ENCODE assay signal across 1 cellular context in the genomic region with DNA sequence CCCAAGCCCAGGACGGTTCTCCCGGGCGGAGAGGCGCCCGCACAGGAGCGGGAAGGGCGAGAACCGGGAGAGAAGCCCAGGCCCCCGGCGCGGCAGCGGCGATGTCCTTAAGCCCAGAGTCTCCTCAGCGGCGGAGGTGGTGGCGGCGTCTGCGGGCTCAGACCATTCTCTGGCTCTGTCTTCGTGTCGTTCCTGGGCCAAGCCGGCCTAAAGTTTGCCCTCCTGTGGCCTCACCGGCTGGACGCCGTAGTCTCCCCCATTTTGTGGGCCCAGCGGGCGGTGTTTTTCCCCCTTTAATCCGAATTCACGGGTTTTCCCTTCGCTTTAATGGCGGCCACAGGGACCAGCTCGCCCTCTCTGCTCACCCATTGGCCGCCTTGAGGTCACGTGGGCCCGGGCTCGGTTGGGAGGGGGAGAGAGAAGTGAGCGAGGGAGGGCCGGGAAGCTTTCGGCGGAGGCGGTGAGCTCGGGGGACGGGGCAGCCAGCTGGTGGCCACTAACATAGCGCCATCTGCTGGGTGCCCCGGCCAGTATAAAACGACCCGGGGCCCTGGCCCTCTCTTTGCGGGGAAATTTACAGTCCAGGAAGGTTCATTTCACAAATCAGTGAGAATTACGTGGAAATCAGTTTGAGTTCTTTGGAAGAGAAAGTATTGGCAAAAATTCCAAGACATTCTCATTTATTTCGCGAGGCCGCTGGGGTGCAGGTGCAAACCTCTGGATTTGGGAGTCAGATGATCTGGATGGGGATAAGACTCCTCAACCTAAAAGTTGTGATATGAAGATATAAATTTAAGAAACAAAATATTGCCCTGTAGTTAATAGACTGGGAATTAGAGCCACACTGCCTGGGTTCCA.
TF ChIP-seq lines count a peak whose summit lies in the region.

No MANE protein-coding gene starts in this region.

TF ChIP-seq in HepG2, 621 proteins besides CTCF, POLR2A, EP300 and RAD21 (continued from another document and continues in another):
- TF ChIP-seq ZNF335 (CRISPR knock-in tag; IDR thresholded peaks at IDR 0.05): peak; percentile 50; the same call in 1 of the 2 replicates
- 0 out of 2 replicates have a peak, but pooled peaks have one; percentile 59 for TF ChIP-seq KLF12 (CRISPR knock-in tag; IDR thresholded peaks at IDR 0.05; ENCODE audit: borderline replicate concordance)
- TF ChIP-seq, protein P1, sequence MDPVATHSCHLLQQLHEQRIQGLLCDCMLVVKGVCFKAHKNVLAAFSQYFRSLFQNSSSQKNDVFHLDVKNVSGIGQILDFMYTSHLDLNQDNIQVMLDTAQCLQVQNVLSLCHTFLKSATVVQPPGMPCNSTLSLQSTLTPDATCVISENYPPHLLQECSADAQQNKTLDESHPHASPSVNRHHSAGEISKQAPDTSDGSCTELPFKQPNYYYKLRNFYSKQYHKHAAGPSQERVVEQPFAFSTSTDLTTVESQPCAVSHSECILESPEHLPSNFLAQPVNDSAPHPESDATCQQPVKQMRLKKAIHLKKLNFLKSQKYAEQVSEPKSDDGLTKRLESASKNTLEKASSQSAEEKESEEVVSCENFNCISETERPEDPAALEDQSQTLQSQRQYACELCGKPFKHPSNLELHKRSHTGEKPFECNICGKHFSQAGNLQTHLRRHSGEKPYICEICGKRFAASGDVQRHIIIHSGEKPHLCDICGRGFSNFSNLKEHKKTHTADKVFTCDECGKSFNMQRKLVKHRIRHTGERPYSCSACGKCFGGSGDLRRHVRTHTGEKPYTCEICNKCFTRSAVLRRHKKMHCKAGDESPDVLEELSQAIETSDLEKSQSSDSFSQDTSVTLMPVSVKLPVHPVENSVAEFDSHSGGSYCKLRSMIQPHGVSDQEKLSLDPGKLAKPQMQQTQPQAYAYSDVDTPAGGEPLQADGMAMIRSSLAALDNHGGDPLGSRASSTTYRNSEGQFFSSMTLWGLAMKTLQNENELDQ (CRISPR knock-in tag; IDR thresholded peaks at IDR 0.05; ENCODE audit: borderline replicate concordance): no peak
- peak; percentile 34 for TF ChIP-seq ZNF781 (CRISPR knock-in tag; IDR thresholded peaks at IDR 0.05; ENCODE audit: borderline replicate concordance, not compliant biosample characterization)
- no peak for TF ChIP-seq ZNF879 (CRISPR knock-in tag; IDR thresholded peaks at IDR 0.05)
- TF ChIP-seq, protein P2, sequence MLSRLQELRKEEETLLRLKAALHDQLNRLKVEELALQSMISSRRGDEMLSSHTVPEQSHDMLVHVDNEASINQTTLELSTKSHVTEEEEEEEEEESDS (CRISPR knock-in tag; IDR thresholded peaks at IDR 0.05; ENCODE audit: borderline replicate concordance): no peak; the same call in 1 of the 2 replicates
- TF ChIP-seq, protein P3, sequence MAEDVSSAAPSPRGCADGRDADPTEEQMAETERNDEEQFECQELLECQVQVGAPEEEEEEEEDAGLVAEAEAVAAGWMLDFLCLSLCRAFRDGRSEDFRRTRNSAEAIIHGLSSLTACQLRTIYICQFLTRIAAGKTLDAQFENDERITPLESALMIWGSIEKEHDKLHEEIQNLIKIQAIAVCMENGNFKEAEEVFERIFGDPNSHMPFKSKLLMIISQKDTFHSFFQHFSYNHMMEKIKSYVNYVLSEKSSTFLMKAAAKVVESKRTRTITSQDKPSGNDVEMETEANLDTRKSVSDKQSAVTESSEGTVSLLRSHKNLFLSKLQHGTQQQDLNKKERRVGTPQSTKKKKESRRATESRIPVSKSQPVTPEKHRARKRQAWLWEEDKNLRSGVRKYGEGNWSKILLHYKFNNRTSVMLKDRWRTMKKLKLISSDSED (CRISPR knock-in tag; IDR thresholded peaks at IDR 0.05): no peak
- TF ChIP-seq, protein P4, sequence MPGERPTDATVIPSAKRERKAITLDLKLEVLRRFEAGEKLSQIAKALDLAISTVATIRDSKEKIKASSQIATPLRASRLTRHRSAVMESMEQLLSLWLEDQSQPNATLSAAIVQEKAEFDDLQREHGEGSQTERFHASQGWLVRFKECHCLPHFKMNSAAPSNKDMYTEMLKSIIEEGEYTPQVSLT (CRISPR knock-in tag; IDR thresholded peaks at IDR 0.05; ENCODE audit: borderline replicate concordance, low read depth): no peak
- TF ChIP-seq, protein P5, sequence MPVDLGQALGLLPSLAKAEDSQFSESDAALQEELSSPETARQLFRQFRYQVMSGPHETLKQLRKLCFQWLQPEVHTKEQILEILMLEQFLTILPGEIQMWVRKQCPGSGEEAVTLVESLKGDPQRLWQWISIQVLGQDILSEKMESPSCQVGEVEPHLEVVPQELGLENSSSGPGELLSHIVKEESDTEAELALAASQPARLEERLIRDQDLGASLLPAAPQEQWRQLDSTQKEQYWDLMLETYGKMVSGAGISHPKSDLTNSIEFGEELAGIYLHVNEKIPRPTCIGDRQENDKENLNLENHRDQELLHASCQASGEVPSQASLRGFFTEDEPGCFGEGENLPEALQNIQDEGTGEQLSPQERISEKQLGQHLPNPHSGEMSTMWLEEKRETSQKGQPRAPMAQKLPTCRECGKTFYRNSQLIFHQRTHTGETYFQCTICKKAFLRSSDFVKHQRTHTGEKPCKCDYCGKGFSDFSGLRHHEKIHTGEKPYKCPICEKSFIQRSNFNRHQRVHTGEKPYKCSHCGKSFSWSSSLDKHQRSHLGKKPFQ (CRISPR knock-in tag; IDR thresholded peaks at IDR 0.05; ENCODE audit: insufficient replicate concordance): no peak
- TF ChIP-seq FOSL2 (CRISPR knock-in tag; IDR thresholded peaks at IDR 0.05): no peak; the same call in 1 of the 2 replicates
- TF ChIP-seq, protein P6, sequence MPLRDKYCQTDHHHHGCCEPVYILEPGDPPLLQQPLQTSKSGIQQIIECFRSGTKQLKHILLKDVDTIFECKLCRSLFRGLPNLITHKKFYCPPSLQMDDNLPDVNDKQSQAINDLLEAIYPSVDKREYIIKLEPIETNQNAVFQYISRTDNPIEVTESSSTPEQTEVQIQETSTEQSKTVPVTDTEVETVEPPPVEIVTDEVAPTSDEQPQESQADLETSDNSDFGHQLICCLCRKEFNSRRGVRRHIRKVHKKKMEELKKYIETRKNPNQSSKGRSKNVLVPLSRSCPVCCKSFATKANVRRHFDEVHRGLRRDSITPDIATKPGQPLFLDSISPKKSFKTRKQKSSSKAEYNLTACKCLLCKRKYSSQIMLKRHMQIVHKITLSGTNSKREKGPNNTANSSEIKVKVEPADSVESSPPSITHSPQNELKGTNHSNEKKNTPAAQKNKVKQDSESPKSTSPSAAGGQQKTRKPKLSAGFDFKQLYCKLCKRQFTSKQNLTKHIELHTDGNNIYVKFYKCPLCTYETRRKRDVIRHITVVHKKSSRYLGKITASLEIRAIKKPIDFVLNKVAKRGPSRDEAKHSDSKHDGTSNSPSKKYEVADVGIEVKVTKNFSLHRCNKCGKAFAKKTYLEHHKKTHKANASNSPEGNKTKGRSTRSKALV (CRISPR knock-in tag; IDR thresholded peaks at IDR 0.05): 0 out of 2 replicates have a peak, but pooled peaks have one; percentile 11
- peak; percentile 87; the same call in 1 of the 2 replicates for TF ChIP-seq ZNF746 (CRISPR knock-in tag; IDR thresholded peaks at IDR 0.05)
- no peak for TF ChIP-seq ADNP (CRISPR knock-in tag; IDR thresholded peaks at IDR 0.05)
- no peak for TF ChIP-seq ZMYM2 (CRISPR knock-in tag; IDR thresholded peaks at IDR 0.05)
- 0 out of 2 replicates have a peak, but pooled peaks have one; percentile 67 for TF ChIP-seq ZNF775 (CRISPR knock-in tag; IDR thresholded peaks at IDR 0.05; ENCODE audit: borderline replicate concordance)
- peak; percentile 92 for TF ChIP-seq ZNF563 (CRISPR knock-in tag; IDR thresholded peaks at IDR 0.05)
- TF ChIP-seq ELF4 (CRISPR knock-in tag; IDR thresholded peaks at IDR 0.05; ENCODE audit: borderline replicate concordance): no peak
- TF ChIP-seq THAP11 (CRISPR knock-in tag; IDR thresholded peaks at IDR 0.05): peak; percentile 45; the same call in 1 of the 2 replicates
- no peak for TF ChIP-seq NCOR1 (IDR thresholded peaks at IDR 0.05; ENCODE audit: borderline replicate concordance, low read length)
- TF ChIP-seq ZNF468 (CRISPR knock-in tag; IDR thresholded peaks at IDR 0.05): no peak
- TF ChIP-seq SYNCRIP (IDR thresholded peaks at IDR 0.05; ENCODE audit: insufficient read depth, low read depth, low read length): no peak
- TF ChIP-seq KAT8 (CRISPR knock-in tag; IDR thresholded peaks at IDR 0.05): peak; percentile 86
- TF ChIP-seq, protein P7, sequence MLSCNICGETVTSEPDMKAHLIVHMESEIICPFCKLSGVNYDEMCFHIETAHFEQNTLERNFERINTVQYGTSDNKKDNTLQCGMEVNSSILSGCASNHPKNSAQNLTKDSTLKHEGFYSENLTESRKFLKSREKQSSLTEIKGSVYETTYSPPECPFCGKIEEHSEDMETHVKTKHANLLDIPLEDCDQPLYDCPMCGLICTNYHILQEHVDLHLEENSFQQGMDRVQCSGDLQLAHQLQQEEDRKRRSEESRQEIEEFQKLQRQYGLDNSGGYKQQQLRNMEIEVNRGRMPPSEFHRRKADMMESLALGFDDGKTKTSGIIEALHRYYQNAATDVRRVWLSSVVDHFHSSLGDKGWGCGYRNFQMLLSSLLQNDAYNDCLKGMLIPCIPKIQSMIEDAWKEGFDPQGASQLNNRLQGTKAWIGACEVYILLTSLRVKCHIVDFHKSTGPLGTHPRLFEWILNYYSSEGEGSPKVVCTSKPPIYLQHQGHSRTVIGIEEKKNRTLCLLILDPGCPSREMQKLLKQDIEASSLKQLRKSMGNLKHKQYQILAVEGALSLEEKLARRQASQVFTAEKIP (CRISPR knock-in tag; IDR thresholded peaks at IDR 0.05; ENCODE audit: borderline replicate concordance): no peak
- peak; percentile 61; the same call in 1 of the 2 replicates for TF ChIP-seq ZNF230 (CRISPR knock-in tag; IDR thresholded peaks at IDR 0.05)
- TF ChIP-seq SETDB1 (CRISPR knock-in tag; IDR thresholded peaks at IDR 0.05; ENCODE audit: borderline replicate concordance): no peak
- TF ChIP-seq PRMT3 (CRISPR knock-in tag; IDR thresholded peaks at IDR 0.05; ENCODE audit: borderline replicate concordance, low read depth): no peak
- TF ChIP-seq, protein P8, sequence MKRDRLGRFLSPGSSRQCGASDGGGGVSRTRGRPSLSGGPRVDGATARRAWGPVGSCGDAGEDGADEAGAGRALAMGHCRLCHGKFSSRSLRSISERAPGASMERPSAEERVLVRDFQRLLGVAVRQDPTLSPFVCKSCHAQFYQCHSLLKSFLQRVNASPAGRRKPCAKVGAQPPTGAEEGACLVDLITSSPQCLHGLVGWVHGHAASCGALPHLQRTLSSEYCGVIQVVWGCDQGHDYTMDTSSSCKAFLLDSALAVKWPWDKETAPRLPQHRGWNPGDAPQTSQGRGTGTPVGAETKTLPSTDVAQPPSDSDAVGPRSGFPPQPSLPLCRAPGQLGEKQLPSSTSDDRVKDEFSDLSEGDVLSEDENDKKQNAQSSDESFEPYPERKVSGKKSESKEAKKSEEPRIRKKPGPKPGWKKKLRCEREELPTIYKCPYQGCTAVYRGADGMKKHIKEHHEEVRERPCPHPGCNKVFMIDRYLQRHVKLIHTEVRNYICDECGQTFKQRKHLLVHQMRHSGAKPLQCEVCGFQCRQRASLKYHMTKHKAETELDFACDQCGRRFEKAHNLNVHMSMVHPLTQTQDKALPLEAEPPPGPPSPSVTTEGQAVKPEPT (CRISPR knock-in tag; IDR thresholded peaks at IDR 0.05; ENCODE audit: low read depth): peak; percentile 52; the same call in 1 of the 2 replicates
- TF ChIP-seq, protein P9, sequence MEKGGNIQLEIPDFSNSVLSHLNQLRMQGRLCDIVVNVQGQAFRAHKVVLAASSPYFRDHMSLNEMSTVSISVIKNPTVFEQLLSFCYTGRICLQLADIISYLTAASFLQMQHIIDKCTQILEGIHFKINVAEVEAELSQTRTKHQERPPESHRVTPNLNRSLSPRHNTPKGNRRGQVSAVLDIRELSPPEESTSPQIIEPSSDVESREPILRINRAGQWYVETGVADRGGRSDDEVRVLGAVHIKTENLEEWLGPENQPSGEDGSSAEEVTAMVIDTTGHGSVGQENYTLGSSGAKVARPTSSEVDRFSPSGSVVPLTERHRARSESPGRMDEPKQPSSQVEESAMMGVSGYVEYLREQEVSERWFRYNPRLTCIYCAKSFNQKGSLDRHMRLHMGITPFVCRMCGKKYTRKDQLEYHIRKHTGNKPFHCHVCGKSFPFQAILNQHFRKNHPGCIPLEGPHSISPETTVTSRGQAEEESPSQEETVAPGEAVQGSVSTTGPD (CRISPR knock-in tag; IDR thresholded peaks at IDR 0.05): no peak
- TF ChIP-seq, protein P10, sequence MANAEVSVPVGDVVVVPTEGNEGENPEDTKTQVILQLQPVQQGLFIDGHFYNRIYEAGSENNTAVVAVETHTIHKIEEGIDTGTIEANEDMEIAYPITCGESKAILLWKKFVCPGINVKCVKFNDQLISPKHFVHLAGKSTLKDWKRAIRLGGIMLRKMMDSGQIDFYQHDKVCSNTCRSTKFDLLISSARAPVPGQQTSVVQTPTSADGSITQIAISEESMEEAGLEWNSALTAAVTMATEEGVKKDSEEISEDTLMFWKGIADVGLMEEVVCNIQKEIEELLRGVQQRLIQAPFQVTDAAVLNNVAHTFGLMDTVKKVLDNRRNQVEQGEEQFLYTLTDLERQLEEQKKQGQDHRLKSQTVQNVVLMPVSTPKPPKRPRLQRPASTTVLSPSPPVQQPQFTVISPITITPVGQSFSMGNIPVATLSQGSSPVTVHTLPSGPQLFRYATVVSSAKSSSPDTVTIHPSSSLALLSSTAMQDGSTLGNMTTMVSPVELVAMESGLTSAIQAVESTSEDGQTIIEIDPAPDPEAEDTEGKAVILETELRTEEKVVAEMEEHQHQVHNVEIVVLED (CRISPR knock-in tag; IDR thresholded peaks at IDR 0.05; ENCODE audit: borderline replicate concordance): peak; percentile 37; the same call in 1 of the 2 replicates
- TF ChIP-seq FOXA3 (CRISPR knock-in tag; IDR thresholded peaks at IDR 0.05): peak; percentile 37; the same call in 1 of the 2 replicates
- TF ChIP-seq, protein P11, sequence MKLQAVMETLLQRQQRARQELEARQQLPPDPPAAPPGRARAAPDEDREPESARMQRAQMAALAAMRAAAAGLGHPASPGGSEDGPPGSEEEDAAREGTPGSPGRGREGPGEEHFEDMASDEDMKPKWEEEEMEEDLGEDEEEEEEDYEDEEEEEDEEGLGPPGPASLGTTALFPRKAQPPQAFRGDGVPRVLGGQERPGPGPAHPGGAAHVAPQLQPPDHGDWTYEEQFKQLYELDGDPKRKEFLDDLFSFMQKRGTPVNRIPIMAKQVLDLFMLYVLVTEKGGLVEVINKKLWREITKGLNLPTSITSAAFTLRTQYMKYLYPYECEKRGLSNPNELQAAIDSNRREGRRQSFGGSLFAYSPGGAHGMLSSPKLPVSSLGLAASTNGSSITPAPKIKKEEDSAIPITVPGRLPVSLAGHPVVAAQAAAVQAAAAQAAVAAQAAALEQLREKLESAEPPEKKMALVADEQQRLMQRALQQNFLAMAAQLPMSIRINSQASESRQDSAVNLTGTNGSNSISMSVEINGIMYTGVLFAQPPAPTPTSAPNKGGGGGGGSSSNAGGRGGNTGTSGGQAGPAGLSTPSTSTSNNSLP (IDR thresholded peaks at IDR 0.05; ENCODE audit: low read depth, low read length): peak; percentile 71
- peak; percentile 82; the same call in 1 of the 2 replicates for TF ChIP-seq KDM5A (IDR thresholded peaks at IDR 0.05; ENCODE audit: borderline replicate concordance, low read length)
- TF ChIP-seq SMYD3 (CRISPR knock-in tag; IDR thresholded peaks at IDR 0.05): no peak
- peak; percentile 65; the same call in 1 of the 2 replicates for TF ChIP-seq SIN3A (IDR thresholded peaks at IDR 0.05; ENCODE audit: borderline replicate concordance, low read depth, low read length)
- TF ChIP-seq, protein P12, sequence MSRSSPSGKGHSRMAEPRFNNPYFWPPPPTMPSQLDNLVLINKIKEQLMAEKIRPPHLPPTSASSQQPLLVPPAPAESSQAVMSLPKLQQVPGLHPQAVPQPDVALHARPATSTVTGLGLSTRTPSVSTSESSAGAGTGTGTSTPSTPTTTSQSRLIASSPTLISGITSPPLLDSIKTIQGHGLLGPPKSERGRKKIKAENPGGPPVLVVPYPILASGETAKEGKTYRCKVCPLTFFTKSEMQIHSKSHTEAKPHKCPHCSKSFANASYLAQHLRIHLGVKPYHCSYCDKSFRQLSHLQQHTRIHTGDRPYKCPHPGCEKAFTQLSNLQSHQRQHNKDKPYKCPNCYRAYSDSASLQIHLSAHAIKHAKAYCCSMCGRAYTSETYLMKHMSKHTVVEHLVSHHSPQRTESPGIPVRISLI (CRISPR knock-in tag; IDR thresholded peaks at IDR 0.05; ENCODE audit: borderline replicate concordance): peak; percentile 21; the same call in 1 of the 2 replicates
- TF ChIP-seq ETV6 (CRISPR knock-in tag; conservative IDR thresholded peaks at IDR 0.05): 0 out of 2 replicates have a peak, but pooled peaks have one; percentile 36
